ENCODE assay signal across 8 cellular contexts in the genomic region with DNA sequence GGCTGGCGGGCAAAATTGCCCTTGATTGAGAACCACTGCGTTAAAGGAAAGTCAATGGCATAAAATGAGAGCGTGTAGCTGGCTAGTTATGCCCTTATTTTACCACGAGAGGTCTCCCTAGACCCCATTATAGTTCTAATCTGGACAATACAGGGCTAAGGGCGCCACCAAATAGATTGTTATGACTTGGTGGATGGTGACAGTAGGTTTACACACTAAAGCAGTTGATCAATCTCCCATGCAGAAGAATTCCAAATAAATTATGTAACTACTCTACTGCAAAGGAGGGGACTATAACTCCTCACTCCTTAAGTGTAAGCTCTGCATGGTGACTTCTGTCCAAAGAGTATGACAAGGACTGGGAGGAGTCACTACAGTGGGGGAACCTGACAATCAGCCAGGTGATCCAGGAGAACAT. TPM values are rescaled to one million over a fixed set of nuclear protein-coding genes. Genes with fewer than 3 reads are reported as not detected.
DNase-seq lines count a peak whose midpoint lies in the region; ATAC-seq, FAIRE-seq and TF ChIP-seq lines count a peak whose summit lies in the region.

No MANE protein-coding gene starts in this region.

- H3K36me3 ChIP-seq in GM06990 (ENCODE audit: control insufficient read depth, insufficient read depth, low read length) (no peaks in the 10 kb centered on the region), endothelial cell of umbilical vein (ENCODE audit: control insufficient read depth in 2 of 2, extremely low read depth in 1 of 2, insufficient read depth in 2 of 2, low read length in 2 of 2) (no peaks in the 10 kb centered on the region)

- no peaks in the 10 kb centered on the region for H3K9me3 Mint-ChIP-seq in WTC11

- no peak overlapping the region for H3K4me2 ChIP-seq in endothelial cell of umbilical vein (ENCODE audit: insufficient read depth, low read length)

- H3K9me3 ChIP-seq in endothelial cell of umbilical vein (replicated peaks; ENCODE audit: control insufficient read depth, insufficient read depth, low read length): no peaks in the 10 kb centered on the region

- H3K4me3 Mint-ChIP-seq in WTC11: no peak overlapping the region

- no peaks in the 10 kb centered on the region for H3K9me1 ChIP-seq in endothelial cell of umbilical vein (replicated peaks; ENCODE audit: control insufficient read depth, extremely low read depth, insufficient read depth, low read length)

- ATAC-seq in HG03159 (IDR thresholded peaks at IDR 0.05; ENCODE audit: unreplicated experiment): peak; percentile 49
- ATAC-seq in WTC11: peak; percentile 96

- no peak overlapping the region for H3K27ac ChIP-seq in endothelial cell of umbilical vein (ENCODE audit: insufficient read depth, low read depth, low read length)

- peak overlapping the region; percentile 64 for H2AFZ ChIP-seq in endothelial cell of umbilical vein (ENCODE audit: low read depth, low read length)

- no peak for TF ChIP-seq POLR2A in endothelial cell of umbilical vein (IDR thresholded peaks at IDR 0.05; ENCODE audit: low read depth, low read length)

- dilution Hi-C loops in endothelial cell of umbilical vein (cut with MboI; ENCODE audit: extremely low pct_ligation_motif_present, low sequenced_read_pairs): no loop called here

- H3K4me1 Mint-ChIP-seq in WTC11: no peaks in the 10 kb centered on the region

- H3K27me3 ChIP-seq in GM06990 (replicated peaks; ENCODE audit: control insufficient read depth, insufficient read depth, low read length) (no peaks in the 10 kb centered on the region), endothelial cell of umbilical vein (ENCODE audit: control insufficient read depth in 2 of 2, insufficient read depth in 2 of 2, low read length in 2 of 2) (no peaks in the 10 kb centered on the region)

- H3K27me3 Mint-ChIP-seq in WTC11 (ENCODE audit: low read depth): no peaks in the 10 kb centered on the region

- CTCF ChIA-PET in WTC11 (lab: Charles Lee): interaction anchor here (0.5 to 2.6 kb wide), 20 partner anchors 10 to 726 kb away, joined by 3 to 16 read pairs (median 6); no protein-coding TSS in a partner anchor
- CTCF ChIA-PET in endothelial cell of umbilical vein (lab: Charles Lee): interaction anchor here (0.5 to 5.6 kb wide), 50 partner anchors 11 to 792 kb away, joined by 3 to 84 read pairs (median 4); partner anchors contain the start of gene GDPD1

- H3K9ac ChIP-seq in endothelial cell of umbilical vein (replicated peaks; ENCODE audit: extremely low read depth, insufficient read depth, low read length): no peak overlapping the region

- intact Hi-C loops in endothelial cell of umbilical vein (cut with micrococcal nuclease): loop anchor here (1.0 to 10.0 kb wide), 6 partner anchors 130 to 724 kb away; partner anchors contain the start of gene CLTC

- H3K79me2 ChIP-seq in endothelial cell of umbilical vein (ENCODE audit: control insufficient read depth, insufficient read depth, low read length): no peaks in the 10 kb centered on the region

- H3K36me3 Mint-ChIP-seq in WTC11: no peaks in the 10 kb centered on the region

- H3K27ac Mint-ChIP-seq in WTC11: no peak overlapping the region

- FAIRE-seq in endothelial cell of umbilical vein (lab: Jason Lieb, UNC): peak; percentile 93

- no peaks in the 10 kb centered on the region for H4K20me1 ChIP-seq in endothelial cell of umbilical vein (replicated peaks; ENCODE audit: control insufficient read depth, extremely low read depth, insufficient read depth, low read length)

- TF ChIP-seq CTCF in GM06990 (IDR thresholded peaks at IDR 0.05; ENCODE audit: insufficient read depth, low read length, poor library complexity, severe bottlenecking): peak; percentile 75
- peak; percentile 67 for TF ChIP-seq CTCF in WTC11 (IDR thresholded peaks at IDR 0.05)
- TF ChIP-seq CTCF in endothelial cell of umbilical vein (IDR thresholded peaks at IDR 0.05; ENCODE audit: extremely low read depth in 1 of 2, insufficient read depth in 1 of 2, low read depth in 1 of 2, low read length in 2 of 2): peak; percentile 64 to 67

- BruUV-seq in endothelial cell of umbilical vein (replicated peaks; lab: Mats Ljungman, UMichigan): no TSS peak

- H3K4me3 ChIP-seq in GM06990 (replicated peaks; ENCODE audit: low read depth, low read length): no peak overlapping the region
- H3K4me3 ChIP-seq in endothelial cell of umbilical vein (replicated peaks in 1 of 3; ENCODE audit: insufficient read depth in 1 of 3, low read depth in 1 of 3, low read length in 3 of 3): no peak overlapping the region

- DNase-seq in GM06990 (ENCODE audit: extremely low read depth, insufficient read length) (peak; percentile 20), NCI-H345 treated with DMSO at 0.1 percent for 48 hours (lab: John Stamatoyannopoulos, UW; ENCODE audit: unreplicated experiment) (peak; percentile 68), WTC11 (ENCODE audit: low spot score) (peak; percentile 18), endothelial cell of umbilical vein (ENCODE audit: low read depth, low spot score) (peak; percentile 79), midbrain (lab: John Stamatoyannopoulos, UW) (peak; percentile 84), ureter (ENCODE audit: low spot score) (peak; percentile 55), HPDE6-E6E7 (ENCODE audit: extremely low spot score) (no peak)

- POLR2A ChIA-PET in WTC11 (lab: Charles Lee): no interaction called here
- POLR2A ChIA-PET in endothelial cell of umbilical vein (lab: Charles Lee): no interaction called here

- H3K4me1 ChIP-seq in endothelial cell of umbilical vein (ENCODE audit: control insufficient read depth, extremely low read depth, insufficient read depth, low read length): no peaks in the 10 kb centered on the region

TF ChIP-seq in WTC11, 78 proteins besides CTCF, POLR2A, EP300 and RAD21 (continues in another document):
- TF ChIP-seq NR3C1 (CRISPR knock-in tag; conservative IDR thresholded peaks at IDR 0.05; ENCODE audit: low read depth) (no peak), ESRRA (CRISPR knock-in tag; IDR thresholded peaks at IDR 0.05; ENCODE audit: borderline replicate concordance) (no peak), NFYB (CRISPR knock-in tag; conservative IDR thresholded peaks at IDR 0.05; ENCODE audit: low read depth) (no peak), JUN (CRISPR knock-in tag; IDR thresholded peaks at IDR 0.05) (no peak)

TF ChIP-seq in endothelial cell of umbilical vein, 7 proteins besides CTCF, POLR2A, EP300 and RAD21:
- no peak for TF ChIP-seq FOS (IDR thresholded peaks at IDR 0.05; ENCODE audit: borderline replicate concordance, insufficient read depth, low read length)
- no peak for TF ChIP-seq EZH2 (IDR thresholded peaks at IDR 0.05; ENCODE audit: borderline replicate concordance, low read depth, low read length, severe bottlenecking)
- TF ChIP-seq MAX (IDR thresholded peaks at IDR 0.05; ENCODE audit: insufficient read depth, insufficient read length): no peak

RNA-seq across cellular contexts. Expression of gene YPEL2, which starts 20.4 kb away (rescaled TPM):
- total RNA-seq in WTC11 (2021): 2.2 to 3.1 TPM (median 2.5 TPM) in 3 replicates
- 59.5 and 66.8 TPM in 2 replicates for total RNA-seq in endothelial cell of umbilical vein
- polyA plus RNA-seq in endothelial cell of umbilical vein: 29.4 and 36.5 TPM in 2 replicates
- 36.3 and 39.7 TPM in 2 replicates for polyA plus RNA-seq in endothelial cell of umbilical vein (2011; cell fraction: cytosol; rRNA removed)
- polyA plus RNA-seq in endothelial cell of umbilical vein (2011; cell fraction: nucleus; rRNA removed): 92.6 and 95.6 TPM in 2 replicates
- polyA plus RNA-seq in endothelial cell of umbilical vein (2012): 22.3 and 25.8 TPM in 2 replicates
- polyA minus RNA-seq in endothelial cell of umbilical vein: 155 and 163 TPM in 2 replicates
- polyA minus RNA-seq in endothelial cell of umbilical vein (2011; cell fraction: cytosol; rRNA and poly(A)+ RNA removed): 2.6 TPM
- polyA minus RNA-seq in endothelial cell of umbilical vein (2011; cell fraction: nucleus; rRNA and poly(A)+ RNA removed): 117 and 159 TPM in 2 replicates
- 29.4 TPM for total RNA-seq in ureter
